9 cellular contexts compared by ENCODE assay signal in the genomic region with DNA sequence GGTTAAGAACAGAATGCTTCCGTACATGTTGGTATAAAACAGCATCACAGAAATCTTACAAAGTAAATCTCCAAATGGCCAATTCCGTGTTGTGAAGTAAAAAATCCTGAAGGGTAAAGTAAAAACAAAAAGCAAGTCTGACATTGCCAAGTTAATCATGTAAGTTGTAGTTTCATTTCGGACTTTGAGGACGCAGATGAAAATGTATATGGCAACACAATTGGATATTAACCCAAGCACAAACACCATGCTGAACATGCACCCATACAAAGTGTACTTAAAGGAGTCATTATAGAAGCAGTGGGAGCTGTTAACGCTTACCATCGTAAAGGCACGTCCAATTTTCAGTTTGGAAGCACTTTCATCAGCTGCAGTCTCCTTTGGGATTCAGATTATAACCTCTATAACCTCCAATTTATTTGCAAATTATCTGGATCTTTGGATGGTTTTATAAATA. TPM values are rescaled to one million over a fixed set of nuclear protein-coding genes. Genes with fewer than 3 reads are reported as not detected.
DNase-seq lines count a peak whose midpoint lies in the region; ATAC-seq and TF ChIP-seq lines count a peak whose summit lies in the region.
"Had no signal": no experiment of that assay in that cellular context is flagged by ENCODE, and none has a peak within 500 bp of the region (broad histone marks: within the 10 kb centered on the region; RNA-seq: fewer than 3 reads in every experiment).

No MANE protein-coding gene starts in this region.

- H3K18ac ChIP-seq in mesenchymal stem cell (ENCODE audit: low read depth in 1 of 2, low read length in 2 of 2) = no peak overlapping the region

- intact Hi-C loops in activated naive CD4-positive, alpha-beta T cell treated with anti-CD3 and anti-CD28 coated beads for 36 hours (cut with micrococcal nuclease) = loop anchor here (1.0 to 10.0 kb wide), 4 partner anchors 93 to 1033 kb away; a partner anchor contains a TSS

- CTCF ChIA-PET in activated naive CD4-positive, alpha-beta T cell treated with anti-CD3 and anti-CD28 coated beads for 36 hours (lab: Charles Lee) = interaction anchor here (1.1 kb wide), 2 partner anchors 75 to 78 kb away, joined by 3 read pairs; no protein-coding TSS in a partner anchor

- H3K4me1 Mint-ChIP-seq in activated naive CD4-positive, alpha-beta T cell treated with anti-CD3 and anti-CD28 coated beads for 36 hours (ENCODE audit: low read depth) = peaks cover 38% of the 10 kb centered on the region

- peak overlapping the region; percentile 92 for H3K27ac Mint-ChIP-seq in activated naive CD4-positive, alpha-beta T cell treated with anti-CD3 and anti-CD28 coated beads for 36 hours

- no peak overlapping the region for H2AFZ ChIP-seq in mesenchymal stem cell (ENCODE audit: low read depth, low read length)

- H3K4me1 ChIP-seq in mesenchymal stem cell (ENCODE audit: control insufficient read depth, insufficient read depth, low read depth, low read length) (no peaks in the 10 kb centered on the region), urinary bladder (ENCODE audit: insufficient read depth) (no peaks in the 10 kb centered on the region)

- no peaks in the 10 kb centered on the region for H3K27me3 Mint-ChIP-seq in activated naive CD4-positive, alpha-beta T cell treated with anti-CD3 and anti-CD28 coated beads for 36 hours (ENCODE audit: low read depth)

- H3K79me1 ChIP-seq in mesenchymal stem cell (replicated peaks; ENCODE audit: low read length, poor library complexity, severe bottlenecking) = peaks cover 6% of the 10 kb centered on the region

- H3K23ac ChIP-seq in mesenchymal stem cell (ENCODE audit: low read length in 2 of 2) = no peak overlapping the region

- H4K8ac ChIP-seq in mesenchymal stem cell (ENCODE audit: low read length) = no peak overlapping the region

- H3K4me3 Mint-ChIP-seq in activated naive CD4-positive, alpha-beta T cell treated with anti-CD3 and anti-CD28 coated beads for 36 hours = peak overlapping the region; percentile 84

- no peak overlapping the region for H3K4ac ChIP-seq in mesenchymal stem cell (ENCODE audit: low read depth in 1 of 2, low read length in 2 of 2)

- no peak overlapping the region for H2BK120ac ChIP-seq in mesenchymal stem cell (ENCODE audit: low read depth, low read length)

- no peak for ATAC-seq in GM18498 (IDR thresholded peaks at IDR 0.05; ENCODE audit: unreplicated experiment)
- ATAC-seq in GM21576 (IDR thresholded peaks at IDR 0.05; ENCODE audit: unreplicated experiment) = no peak

- no peaks in the 10 kb centered on the region for H3K27me3 ChIP-seq in mesenchymal stem cell (ENCODE audit: control insufficient read depth in 1 of 2, insufficient read depth in 1 of 2, low read length in 2 of 2)

- H2BK5ac ChIP-seq in mesenchymal stem cell (ENCODE audit: low read depth, low read length, poor library complexity, severe bottlenecking) = no peak overlapping the region

- H3K4me2 ChIP-seq in mesenchymal stem cell (ENCODE audit: low read length, poor library complexity, severe bottlenecking) = peak overlapping the region; percentile 66

- H3K27ac ChIP-seq in coronary artery (peak overlapping the region; percentile 56 to 75), mesenchymal stem cell (ENCODE audit: low read length, poor library complexity, severe bottlenecking) (peak overlapping the region; percentile 64), urinary bladder (ENCODE audit: low read depth) (peak overlapping the region; percentile 82)

- no peak overlapping the region for H4K91ac ChIP-seq in mesenchymal stem cell (ENCODE audit: low read length)

- peaks cover 7 to 12% of the 10 kb centered on the region in 2 experiments for H3K36me3 ChIP-seq in mesenchymal stem cell (ENCODE audit: control insufficient read depth in 1 of 2, insufficient read depth in 2 of 2, low read depth in 1 of 2, low read length in 2 of 2)
- peaks cover 2% of the 10 kb centered on the region for H3K36me3 ChIP-seq in urinary bladder (ENCODE audit: insufficient read depth)

- no peak for TF ChIP-seq CTCF in coronary artery (IDR thresholded peaks at IDR 0.05)

- no peak overlapping the region for H3K14ac ChIP-seq in mesenchymal stem cell (ENCODE audit: low read length in 2 of 2)

- peaks cover 4% of the 10 kb centered on the region for H3K36me3 Mint-ChIP-seq in activated naive CD4-positive, alpha-beta T cell treated with anti-CD3 and anti-CD28 coated beads for 36 hours (ENCODE audit: low read depth)

- DNase-seq in activated naive CD4-positive, alpha-beta T cell treated with anti-CD3 and anti-CD28 coated beads for 36 hours = no peak
- no peak for DNase-seq in activated naive CD4-positive, alpha-beta T cell (lab: John Stamatoyannopoulos, UW)
- DNase-seq in coronary artery (ENCODE audit: low spot score) (no peak), mesenchymal stem cell (peak; percentile 44), NCI-H748 treated with DMSO at 0.1 percent for 48 hours (lab: John Stamatoyannopoulos, UW) (no peak)
- DNase-seq: NCI-H774 had no signal

- H2AK5ac ChIP-seq in mesenchymal stem cell (ENCODE audit: low read length, severe bottlenecking) = no peak overlapping the region

- H3K9ac ChIP-seq in mesenchymal stem cell (ENCODE audit: low read length) = peak overlapping the region; percentile 96

- no peaks in the 10 kb centered on the region for H3K9me3 Mint-ChIP-seq in activated naive CD4-positive, alpha-beta T cell treated with anti-CD3 and anti-CD28 coated beads for 36 hours

- H2BK12ac ChIP-seq in mesenchymal stem cell (ENCODE audit: low read length in 2 of 2) = no peak overlapping the region

- H2BK15ac ChIP-seq in mesenchymal stem cell (ENCODE audit: low read depth, poor library complexity, severe bottlenecking) = no peak overlapping the region

- H3K4me3 ChIP-seq in coronary artery (peak overlapping the region; percentile 74), mesenchymal stem cell (ENCODE audit: insufficient read depth in 1 of 2, low read depth in 1 of 2, low read length in 2 of 2) (peak overlapping the region; percentile 37 to 90), urinary bladder (ENCODE audit: low read depth, low read length) (peak overlapping the region; percentile 86)

- 0% methylated on average over 3 of the region's 7 CpGs for WGBS in mesenchymal stem cell
- 18% methylated on average over 7 of the region's 7 CpGs for WGBS in urinary bladder

- no peaks in the 10 kb centered on the region for H3K9me3 ChIP-seq in mesenchymal stem cell (ENCODE audit: control insufficient read depth, low read length)

RNA-seq across cellular contexts. Expression of a gene that starts 0.8 kb away (rescaled TPM):
- total RNA-seq in activated naive CD4-positive, alpha-beta T cell treated with anti-CD3 and anti-CD28 coated beads for 36 hours = 1 to 10 TPM; 6.1 to 6.6 TPM
- 7.6 TPM for polyA plus RNA-seq in mesenchymal stem cell (2013, experiment 1 of 2)
- 7.1 TPM for polyA plus RNA-seq in mesenchymal stem cell (2013, experiment 2 of 2)
- 92.7 TPM for total RNA-seq in urinary bladder
- polyA plus RNA-seq in urinary bladder = 20.8 TPM

Comparison
In these comparisons a context has a peak if more than half of its experiments do, and no peak if none do; other contexts are left out.
1. RNA of a gene that starts 0.8 kb away (total RNA-seq): 92.7 TPM in urinary bladder (single experiment); 6.1 to 6.6 TPM in activated naive CD4-positive, alpha-beta T cell treated with anti-CD3 and anti-CD28 coated beads for 36 hours; every median in the first group is over 10 times any median in the second.
2. Peak in every context shown above with its lines, with median percentiles within 50 percentile points of each other: H3K27ac ChIP-seq and H3K4me3 ChIP-seq.